In genomic region chr7:70614237-70614984, GRCh38 we compare ENCODE assay signal across 8 cellular contexts.
DNase-seq lines count a peak whose midpoint lies in the region; ATAC-seq, FAIRE-seq and TF ChIP-seq lines count a peak whose summit lies in the region.

No MANE protein-coding gene starts in this region.

- H3K9me3 Mint-ChIP-seq in GM23338 (no peaks in the 10 kb centered on the region; the same call in 1 of the 3 replicates), natural killer cell (no peaks in the 10 kb centered on the region), CD14-positive monocyte (peaks cover 0 to 2% (median 0%) of the 10 kb centered on the region in 7 donors)

- H3K4me2 ChIP-seq in GM23338: no peak overlapping the region
- peak overlapping the region in 1 of 2 experiments; percentile 19; a peak in 2 of 4 replicates for H3K4me2 ChIP-seq in H1 (ENCODE audit: insufficient read depth in 1 of 2, low read depth in 2 of 2, low read length in 2 of 2)

- peak; percentile 47 for DNase-seq in GM23338 (ENCODE audit: low spot score)
- DNase-seq in NCI-H2227 treated with DMSO at 0.1 percent for 48 hours (lab: John Stamatoyannopoulos, UW): peak; percentile 79
- peak in 1 of 2 experiments; percentile 69 for DNase-seq in H1 (ENCODE audit: low read depth in 1 of 2, low spot score in 2 of 2)
- no peak for DNase-seq in natural killer cell
- DNase-seq in CD14-positive monocyte (ENCODE audit: low spot score): no peak
- DNase-seq in activated T-cell treated with anti-CD3 and anti-CD28 coated beads, Interleukin-2, amount 50 U/mL, for 1 hour: no peak
- no peak for DNase-seq in stimulated activated CD4-positive, alpha-beta T cell treated with anti-CD3 and anti-CD28 coated beads, Interleukin-4, amount 100 ng/mL, for 24 hours

- H3K4ac ChIP-seq in H1 (replicated peaks; ENCODE audit: insufficient read length, low read depth, low read length): no peak overlapping the region

- H4K5ac ChIP-seq in H1 (ENCODE audit: insufficient read length, low read depth, low read length): no peak overlapping the region

- no peak overlapping the region for H2BK20ac ChIP-seq in H1 (ENCODE audit: low read length)

- no peak overlapping the region for H2BK5ac ChIP-seq in H1 (ENCODE audit: low read depth, low read length)

- intact Hi-C loops in natural killer cell (cut with micrococcal nuclease): no loop called here
- intact Hi-C loops in CD14-positive monocyte (cut with micrococcal nuclease): no loop called here

- H3F3A ChIP-seq in GM23338 (replicated peaks; ENCODE audit: low read depth): 0 out of 2 replicates have a peak, but pooled peaks cover 5% of the 10 kb centered on the region

- WGBS in H1 (ENCODE audit: extremely low coverage in 1 of 2, insufficient coverage in 1 of 2, insufficient read length in 1 of 2, insufficient replicate concordance in 2 of 2, low coverage in 1 of 2, low lambda C conversion rate in 2 of 2, missing lambda C conversion rate in 1 of 2), 2 experiments: 45% methylated on average over 12 of the region's 12 CpGs; no CpG with 5 or more reads in 1 of the 2 experiments

- no peaks in the 10 kb centered on the region for H3K23me2 ChIP-seq in H1 (ENCODE audit: low read depth, low read length)

- H3K36me3 ChIP-seq in GM23338 (ENCODE audit: insufficient read depth): no peaks in the 10 kb centered on the region; the same call in 1 of the 2 replicates
- no peaks in the 10 kb centered on the region for H3K36me3 ChIP-seq in H1 (ENCODE audit: control insufficient read depth in 2 of 4, insufficient read depth in 4 of 4, low read length in 3 of 4)

- no peaks in the 10 kb centered on the region for H3K9me3 ChIP-seq in H1 (ENCODE audit: insufficient read depth in 2 of 2, low read depth in 1 of 2, low read length in 1 of 2)

- peaks cover 40% of the 10 kb centered on the region for H3K4me1 Mint-ChIP-seq in GM23338
- H3K4me1 Mint-ChIP-seq in natural killer cell: peaks cover 4 to 5% of the 10 kb centered on the region in 2 donors
- H3K4me1 Mint-ChIP-seq in CD14-positive monocyte: peaks cover 2% of the 10 kb centered on the region

- H2AFZ ChIP-seq in GM23338: no peak overlapping the region
- H2AFZ ChIP-seq in H1 (ENCODE audit: low read length): no peak overlapping the region

- peak overlapping the region; percentile 34; the same call in 1 of the 2 replicates for H3K18ac ChIP-seq in H1 (ENCODE audit: extremely low read depth, low read length)

- peak; percentile 32 for FAIRE-seq in H1 (lab: Jason Lieb, UNC)

- no peak for TF ChIP-seq RAD21 in H1 (IDR thresholded peaks at IDR 0.05 in 1 of 2, conservative IDR thresholded peaks at IDR 0.05 in 1 of 2; ENCODE audit: low read depth in 2 of 2, low read length in 2 of 2)

- no peak overlapping the region for H3K23ac ChIP-seq in H1 (ENCODE audit: insufficient read length)

- H2BK12ac ChIP-seq in H1 (ENCODE audit: low read depth, low read length): no peak overlapping the region

- POLR2A ChIA-PET in H1 (lab: Charles Lee; ENCODE audit: partially characterized antibody): interaction anchor here (0.8 kb wide), 1 partner anchor 20 kb away, joined by 3 read pairs; no protein-coding TSS in a partner anchor

- H3K27me3 ChIP-seq in GM23338 (ENCODE audit: insufficient read depth): no peaks in the 10 kb centered on the region
- H3K27me3 ChIP-seq in H1 (replicated peaks in 1 of 4; ENCODE audit: control insufficient read depth in 3 of 4, extremely low read depth in 1 of 4, insufficient read depth in 3 of 4, low read length in 3 of 4): peaks cover 0 to 7% (median 0%) of the 10 kb centered on the region in 4 experiments; a peak in 2 of 7 replicates

- TF ChIP-seq POLR2A in H1 (IDR thresholded peaks at IDR 0.05; ENCODE audit: control extremely low read depth in 1 of 2, low read depth in 2 of 2, low read length in 2 of 2): no peak

- ATAC-seq in GM23338 (peak; percentile 83), natural killer cell (peak in 2 of 3 donors; percentile 53 to 60), GM19463 (IDR thresholded peaks at IDR 0.05; ENCODE audit: unreplicated experiment) (no peak)

- CTCF ChIA-PET in H1 (lab: Charles Lee; ENCODE audit: partially characterized antibody): interaction anchor here (0.6 to 1.1 kb wide), 4 partner anchors 15 to 328 kb away, joined by 3 to 4 read pairs (median 3); no protein-coding TSS in a partner anchor

- peaks cover 21% of the 10 kb centered on the region for H3K27me3 Mint-ChIP-seq in GM23338 (ENCODE audit: insufficient read depth, low read depth, poor library complexity)
- H3K27me3 Mint-ChIP-seq in natural killer cell (ENCODE audit: low read depth in 2 of 2): peaks cover 2 to 8% of the 10 kb centered on the region in 2 donors
- H3K27me3 Mint-ChIP-seq in CD14-positive monocyte (ENCODE audit: low read depth in 3 of 3): peaks cover 0 to 3% (median 2%) of the 10 kb centered on the region in 3 donors

- H3K9ac ChIP-seq in H1 (replicated peaks in 1 of 4; ENCODE audit: extremely low read depth in 1 of 4, low read depth in 3 of 4, low read length in 3 of 4): no peak overlapping the region

- H3K36me3 Mint-ChIP-seq in GM23338 (ENCODE audit: low read depth) (0 out of 3 replicates have a peak, but pooled peaks cover 4% of the 10 kb centered on the region), natural killer cell (no peaks in the 10 kb centered on the region), CD14-positive monocyte (no peaks in the 10 kb centered on the region)

- no peak overlapping the region for H2BK120ac ChIP-seq in H1 (replicated peaks; ENCODE audit: low read depth, low read length)

- H2BK15ac ChIP-seq in H1 (ENCODE audit: low read length): no peak overlapping the region

- H3K27ac ChIP-seq in GM23338 (ENCODE audit: low read depth) (no peak overlapping the region), H1 (ENCODE audit: low read depth, low read length) (no peak overlapping the region)

- H4K8ac ChIP-seq in H1 (ENCODE audit: extremely low read depth, insufficient read depth, low read length): no peak overlapping the region

- TF ChIP-seq EP300 in H1 (IDR thresholded peaks at IDR 0.05; ENCODE audit: borderline replicate concordance in 1 of 2, low read depth in 2 of 2, low read length in 2 of 2): no peak

- TF ChIP-seq CTCF in GM23338 (conservative IDR thresholded peaks at IDR 0.05; ENCODE audit: low read depth in 2 of 2) (no peak), H1 (IDR thresholded peaks at IDR 0.05; ENCODE audit: control extremely low read depth in 1 of 3, insufficient read depth in 1 of 3, low read depth in 1 of 3, low read length in 3 of 3) (no peak), natural killer cell (IDR thresholded peaks at IDR 0.05) (no peak), CD14-positive monocyte (IDR thresholded peaks at IDR 0.05) (no peak)

- H3K4me1 ChIP-seq in GM23338 (ENCODE audit: insufficient read depth): peaks cover 21% of the 10 kb centered on the region
- peaks cover 6 to 15% (median 13%) of the 10 kb centered on the region in 4 experiments for H3K4me1 ChIP-seq in H1 (replicated peaks in 1 of 4; ENCODE audit: control insufficient read depth in 3 of 4, insufficient read depth in 4 of 4, low read length in 3 of 4)

- H3K27ac Mint-ChIP-seq in GM23338: no peak overlapping the region
- no peak overlapping the region for H3K27ac Mint-ChIP-seq in natural killer cell
- peak overlapping the region in 1 of 7 donors; percentile 32 for H3K27ac Mint-ChIP-seq in CD14-positive monocyte

- no peak overlapping the region for H3K4me3 ChIP-seq in GM23338
- peak overlapping the region in 1 of 4 experiments; percentile 8; a peak in 1 of 8 replicates for H3K4me3 ChIP-seq in H1 (ENCODE audit: extremely low read depth in 1 of 4, insufficient read depth in 2 of 4, low read depth in 3 of 4, low read length in 4 of 4)

- H3K9me2 ChIP-seq in GM23338 (ENCODE audit: insufficient read depth): peaks cover 4% of the 10 kb centered on the region; the same call in 1 of the 2 replicates

- H3K79me2 ChIP-seq in GM23338 (replicated peaks; ENCODE audit: insufficient read depth) (no peaks in the 10 kb centered on the region), H1 (ENCODE audit: control insufficient read depth in 1 of 2, insufficient read depth in 2 of 2, low read length in 2 of 2) (no peaks in the 10 kb centered on the region)

- H3K14ac ChIP-seq in H1 (ENCODE audit: insufficient read length): no peak overlapping the region

- H2AK5ac ChIP-seq in H1 (ENCODE audit: low read depth, low read length): no peak overlapping the region

- H3K56ac ChIP-seq in H1 (replicated peaks; ENCODE audit: insufficient read length, low read depth, low read length): no peak overlapping the region

- no peak overlapping the region for H4K91ac ChIP-seq in H1 (replicated peaks; ENCODE audit: insufficient read length, low read length)

- H3K79me1 ChIP-seq in H1 (ENCODE audit: low read depth, low read length): no peaks in the 10 kb centered on the region

- H4K20me1 ChIP-seq in GM23338 (replicated peaks; ENCODE audit: insufficient read depth): no peaks in the 10 kb centered on the region
- H4K20me1 ChIP-seq in H1 (replicated peaks in 1 of 2; ENCODE audit: control insufficient read depth in 1 of 2, insufficient read depth in 2 of 2, low read length in 2 of 2): no peaks in the 10 kb centered on the region

- H3K4me3 Mint-ChIP-seq in GM23338: no peak overlapping the region
- H3K4me3 Mint-ChIP-seq in natural killer cell: no peak overlapping the region
- H3K4me3 Mint-ChIP-seq in CD14-positive monocyte: peak overlapping the region in 1 of 2 donors; percentile 39

TF ChIP-seq in GM23338, 12 proteins besides CTCF, POLR2A, EP300 and RAD21 (continues in another document):
- no peak for TF ChIP-seq EZH2phosphoT487 (IDR thresholded peaks at IDR 0.05; ENCODE audit: unreplicated experiment)

TF ChIP-seq in H1, 55 proteins besides CTCF, POLR2A, EP300 and RAD21 (continues in another document):
- TF ChIP-seq SAP30 (IDR thresholded peaks at IDR 0.05; ENCODE audit: insufficient read depth, insufficient replicate concordance, low read length) (no peak), CBX8 (IDR thresholded peaks at IDR 0.05; ENCODE audit: borderline replicate concordance, low read depth, low read length) (no peak), BRCA1 (IDR thresholded peaks at IDR 0.05; ENCODE audit: low read depth, low read length) (no peak), TAF7 (optimal IDR thresholded peaks at IDR 0.05; ENCODE audit: borderline replicate concordance, low read depth, low read length) (no peak), HDAC2 (IDR thresholded peaks at IDR 0.05; ENCODE audit: borderline replicate concordance in 1 of 2, low read depth in 2 of 2, low read length in 2 of 2) (peak; percentile 66 to 85; a peak in 2 of 4 replicates), BACH1 (IDR thresholded peaks at IDR 0.05; ENCODE audit: low read length) (no peak), GABPA (IDR thresholded peaks at IDR 0.05; ENCODE audit: borderline replicate concordance, insufficient read depth, low read length) (no peak), TAF1 (IDR thresholded peaks at IDR 0.05; ENCODE audit: low read depth, low read length) (no peak), SP4 (IDR thresholded peaks at IDR 0.05; ENCODE audit: low read length) (peak; percentile 56; the same call in 1 of the 2 replicates), RXRA (IDR thresholded peaks at IDR 0.05; ENCODE audit: insufficient read depth, low read depth, low read length) (no peak), CBX5 (IDR thresholded peaks at IDR 0.05; ENCODE audit: low read depth, low read length) (no peak), POLR2AphosphoS5 (IDR thresholded peaks at IDR 0.05; ENCODE audit: low read depth, low read length) (no peak), BCL11A (IDR thresholded peaks at IDR 0.05; ENCODE audit: low read depth in 2 of 2, low read length in 2 of 2) (no peak)

Comparison
In these comparisons a context has a peak if more than half of its experiments do, and no peak if none do; other contexts are left out.
1. DNase-seq: peak in GM23338 (single experiment) and NCI-H2227 treated with DMSO at 0.1 percent for 48 hours (single experiment); none in natural killer cell (single experiment), CD14-positive monocyte (single experiment), activated T-cell treated with anti-CD3 and anti-CD28 coated beads, Interleukin-2, amount 50 U/mL, for 1 hour (single experiment) and stimulated activated CD4-positive, alpha-beta T cell treated with anti-CD3 and anti-CD28 coated beads, Interleukin-4, amount 100 ng/mL, for 24 hours (single experiment).